8 cellular contexts compared by ENCODE assay signal in genomic region chr6:96836579-96837137, GRCh38. TPM values are rescaled to one million over a fixed set of nuclear protein-coding genes. Genes with fewer than 3 reads are reported as not detected.
DNase-seq lines count a peak whose midpoint lies in the region; ATAC-seq and TF ChIP-seq lines count a peak whose summit lies in the region.

No MANE protein-coding gene starts in this region.

- peak; percentile 9 for ATAC-seq in GM21786 (IDR thresholded peaks at IDR 0.05; ENCODE audit: unreplicated experiment)
- peak; percentile 6 for ATAC-seq in activated naive CD8-positive, alpha-beta T cell treated with anti-CD3 and anti-CD28 coated beads, Interleukin-2, amount 50 U/mL, for 24 hours

- no peak for TF ChIP-seq CTCF in Loucy (conservative IDR thresholded peaks at IDR 0.05; ENCODE audit: low read length)
- no peak for TF ChIP-seq CTCF in smooth muscle cell (IDR thresholded peaks at IDR 0.05; ENCODE audit: borderline replicate concordance, insufficient read depth, poor library complexity, severe bottlenecking)

- peak overlapping the region; percentile 47 for H3K27ac Mint-ChIP-seq in activated naive CD8-positive, alpha-beta T cell treated with anti-CD3 and anti-CD28 coated beads, Interleukin-2, amount 50 U/mL, for 24 hours

- H3K27me3 Mint-ChIP-seq in activated naive CD8-positive, alpha-beta T cell treated with anti-CD3 and anti-CD28 coated beads, Interleukin-2, amount 50 U/mL, for 24 hours: peaks cover 44% of the 10 kb centered on the region

- no peaks in the 10 kb centered on the region for H3K9me2 ChIP-seq in Loucy (replicated peaks; ENCODE audit: low read depth, low read length)

- H3K9me3 Mint-ChIP-seq in activated naive CD8-positive, alpha-beta T cell treated with anti-CD3 and anti-CD28 coated beads, Interleukin-2, amount 50 U/mL, for 24 hours: no peaks in the 10 kb centered on the region

- H3K4me1 ChIP-seq in Loucy (ENCODE audit: insufficient read depth, low read length, poor library complexity, severe bottlenecking) (peaks cover 13% of the 10 kb centered on the region), iPS-15b (ENCODE audit: control insufficient read depth, insufficient read depth, low read length) (peaks cover 3% of the 10 kb centered on the region), smooth muscle cell (ENCODE audit: low read depth) (peaks cover 36% of the 10 kb centered on the region)

- H3K9me3 ChIP-seq in Loucy (ENCODE audit: insufficient read depth, low read depth, low read length) (no peaks in the 10 kb centered on the region), iPS-15b (ENCODE audit: control insufficient read depth, insufficient read depth, low read length) (no peaks in the 10 kb centered on the region), smooth muscle cell (replicated peaks; ENCODE audit: low read depth) (no peaks in the 10 kb centered on the region)

- H3K4me2 ChIP-seq in Loucy (ENCODE audit: low read depth, low read length, poor library complexity, severe bottlenecking) (peak overlapping the region; percentile 64), smooth muscle cell (peak overlapping the region; percentile 100)

- H2AFZ ChIP-seq in Loucy (ENCODE audit: low read length): peak overlapping the region; percentile 69
- H2AFZ ChIP-seq in smooth muscle cell (ENCODE audit: low read depth): peak overlapping the region; percentile 98

- H3K27ac ChIP-seq in smooth muscle cell (ENCODE audit: low read depth): no peak overlapping the region

- H3K4me3 ChIP-seq in Loucy (ENCODE audit: low read length, poor library complexity, severe bottlenecking): peak overlapping the region; percentile 77
- peak overlapping the region; percentile 94 for H3K4me3 ChIP-seq in iPS-15b (ENCODE audit: low read depth, low read length)
- H3K4me3 ChIP-seq in smooth muscle cell: peak overlapping the region; percentile 98

- 1% methylated on average over 20 of the region's 30 CpGs for WGBS in smooth muscle cell (ENCODE audit: low lambda C conversion rate)

- H4K20me1 ChIP-seq in Loucy (ENCODE audit: insufficient read depth, low read length, poor library complexity, severe bottlenecking) (no peaks in the 10 kb centered on the region), smooth muscle cell (ENCODE audit: low read depth) (peaks cover 18% of the 10 kb centered on the region)

- peaks cover 14% of the 10 kb centered on the region for H3K4me1 Mint-ChIP-seq in activated naive CD8-positive, alpha-beta T cell treated with anti-CD3 and anti-CD28 coated beads, Interleukin-2, amount 50 U/mL, for 24 hours

- H3K9ac ChIP-seq in Loucy (ENCODE audit: low read depth, low read length, poor library complexity, severe bottlenecking): peak overlapping the region; percentile 69
- H3K9ac ChIP-seq in iPS-15b (ENCODE audit: low read depth, low read length): peak overlapping the region; percentile 89
- H3K9ac ChIP-seq in smooth muscle cell (ENCODE audit: low read depth): peak overlapping the region; percentile 62

- H3K27me3 ChIP-seq in Loucy (ENCODE audit: insufficient read depth, low read length, poor library complexity, severe bottlenecking): no peaks in the 10 kb centered on the region
- peaks cover 23% of the 10 kb centered on the region for H3K27me3 ChIP-seq in iPS-15b (ENCODE audit: control insufficient read depth, insufficient read depth, low read length)
- H3K27me3 ChIP-seq in smooth muscle cell (ENCODE audit: low read depth): no peaks in the 10 kb centered on the region

- H3K4me3 Mint-ChIP-seq in activated naive CD8-positive, alpha-beta T cell treated with anti-CD3 and anti-CD28 coated beads, Interleukin-2, amount 50 U/mL, for 24 hours: peak overlapping the region; percentile 85

- peak; percentile 43 for DNase-seq in NCI-H748 (lab: John Stamatoyannopoulos, UW; ENCODE audit: unreplicated experiment)
- DNase-seq in NCI-H748 treated with DMSO at 0.1 percent for 48 hours (lab: John Stamatoyannopoulos, UW): no peak
- peak; percentile 4 for DNase-seq in activated naive CD8-positive, alpha-beta T cell treated with anti-CD3 and anti-CD28 coated beads, Interleukin-2, amount 50 U/mL, for 24 hours
- no peak for DNase-seq in smooth muscle cell (lab: John Stamatoyannopoulos, UW; ENCODE audit: unreplicated experiment)
- DNase-seq in SIG-M5 treated with dmso at 0.1 percent for 504 hours (lab: John Stamatoyannopoulos, UW; ENCODE audit: unreplicated experiment): no peak

- H3K36me3 ChIP-seq in Loucy (ENCODE audit: insufficient read depth, low read length) (no peaks in the 10 kb centered on the region), iPS-15b (ENCODE audit: control insufficient read depth, insufficient read depth, low read length) (no peaks in the 10 kb centered on the region), smooth muscle cell (ENCODE audit: low read depth) (no peaks in the 10 kb centered on the region)

- H3K79me2 ChIP-seq in Loucy (ENCODE audit: insufficient read depth, low read length) (no peaks in the 10 kb centered on the region), smooth muscle cell (ENCODE audit: low read depth) (peaks cover 17% of the 10 kb centered on the region)

- H3K36me3 Mint-ChIP-seq in activated naive CD8-positive, alpha-beta T cell treated with anti-CD3 and anti-CD28 coated beads, Interleukin-2, amount 50 U/mL, for 24 hours (ENCODE audit: low read depth): no peaks in the 10 kb centered on the region

- H3F3A ChIP-seq in Loucy (ENCODE audit: low read depth): no peaks in the 10 kb centered on the region
- H3F3A ChIP-seq in smooth muscle cell (ENCODE audit: low read depth): peaks cover 10% of the 10 kb centered on the region

RNA-seq across cellular contexts. Expression of gene GPR63, which starts 0.6 kb away (rescaled TPM):
- 4.4 and 4.5 TPM in 2 replicates for total RNA-seq in smooth muscle cell
- 0.56 and 1.2 TPM in 2 replicates for polyA plus RNA-seq in smooth muscle cell

Comparison
In these comparisons a context has a peak if more than half of its experiments do, and no peak if none do; other contexts are left out.
1. DNase-seq: peak in NCI-H748 (single experiment) and activated naive CD8-positive, alpha-beta T cell treated with anti-CD3 and anti-CD28 coated beads, Interleukin-2, amount 50 U/mL, for 24 hours (single experiment); none in NCI-H748 treated with DMSO at 0.1 percent for 48 hours (single experiment), smooth muscle cell (single experiment) and SIG-M5 treated with dmso at 0.1 percent for 504 hours (single experiment).
2. Peak in every context shown above with its lines, with median percentiles within 50 percentile points of each other: H3K4me3 ChIP-seq and H3K9ac ChIP-seq.